In the genomic region with DNA sequence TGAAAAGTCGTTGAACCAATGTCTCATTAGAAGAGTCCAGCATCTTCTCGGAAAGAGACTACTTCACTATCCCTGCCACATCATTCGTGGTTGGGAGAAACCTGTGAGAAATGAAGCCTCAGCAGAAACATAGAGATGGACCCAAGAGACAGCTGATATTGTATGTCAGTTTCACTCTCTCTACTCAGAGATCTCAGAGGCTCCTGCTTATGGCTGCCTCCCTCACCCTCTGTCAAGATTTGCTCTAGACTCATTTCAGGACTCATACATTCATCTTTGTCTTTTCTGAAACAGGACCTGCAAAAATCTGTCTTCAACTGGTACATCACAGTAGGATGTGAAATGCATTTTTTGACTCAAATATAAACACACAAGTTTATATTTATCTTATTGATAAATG, we compare ENCODE assay signal across 18 cellular contexts.
A peak's percentile ranks its signal among the peaks of the same experiment; 100 is the strongest.
DNase-seq lines count a peak whose midpoint lies in the region; ATAC-seq and TF ChIP-seq lines count a peak whose summit lies in the region.
"Had no signal": no experiment of that assay in that cellular context is flagged by ENCODE, and none has a peak within 500 bp of the region (broad histone marks: within the 10 kb centered on the region; RNA-seq: fewer than 3 reads in every experiment).

No MANE protein-coding gene starts in this region.

- no peaks in the 10 kb centered on the region for H3K79me1 ChIP-seq in neuronal stem cell (ENCODE audit: low read depth, low read length)

- no peak overlapping the region for H3K18ac ChIP-seq in neuronal stem cell (ENCODE audit: low read length)

- H3K27me3 ChIP-seq in Karpas-422 (ENCODE audit: low read length) (no peaks in the 10 kb centered on the region), OCI-LY3 (ENCODE audit: low read depth, low read length) (no peaks in the 10 kb centered on the region), neuronal stem cell (ENCODE audit: control insufficient read depth in 3 of 3, insufficient read depth in 3 of 3, low read depth in 1 of 3, low read length in 3 of 3) (no peaks in the 10 kb centered on the region)

- no peak overlapping the region for H2AK5ac ChIP-seq in neuronal stem cell (ENCODE audit: low read depth, low read length)

- H3K14ac ChIP-seq in neuronal stem cell (ENCODE audit: low read length) = no peak overlapping the region

- no peaks in the 10 kb centered on the region for H3K27me3 Mint-ChIP-seq in stimulated activated naive CD8-positive, alpha-beta T cell treated with anti-CD3 and anti-CD28 coated beads, Interleukin-15, amount 100 ng/mL, for 72 hours
- H3K27me3 Mint-ChIP-seq: CD4-positive, CD25-positive, alpha-beta regulatory T cell had no signal

- ATAC-seq in stimulated activated naive CD8-positive, alpha-beta T cell treated with anti-CD3 and anti-CD28 coated beads, Interleukin-15, amount 100 ng/mL, for 72 hours = no peak
- ATAC-seq: CD8-positive, alpha-beta T cell; GM12878; HCT116 had no signal

- H2BK5ac ChIP-seq in neuronal stem cell (ENCODE audit: low read length) = no peak overlapping the region

- H4K20me1 ChIP-seq in Karpas-422 (ENCODE audit: insufficient read depth, low read depth, low read length) (no peaks in the 10 kb centered on the region), OCI-LY3 (ENCODE audit: insufficient read depth, low read length) (no peaks in the 10 kb centered on the region)

- H3K23ac ChIP-seq in neuronal stem cell (ENCODE audit: low read depth, low read length, poor library complexity) = no peak overlapping the region

- H2AFZ ChIP-seq in Karpas-422 (ENCODE audit: low read length) (peak overlapping the region; percentile 59), OCI-LY3 (ENCODE audit: low read depth, low read length) (0 out of 2 replicates have a peak overlapping the region, but pooled peaks have one; percentile 55), neuronal stem cell (ENCODE audit: low read length) (peak overlapping the region; percentile 45)
- H2AFZ ChIP-seq: GM23248 had no signal

- no peak overlapping the region for H3K4ac ChIP-seq in neuronal stem cell (ENCODE audit: low read length)

- no peak overlapping the region for H3K27ac Mint-ChIP-seq in stimulated activated naive CD8-positive, alpha-beta T cell treated with anti-CD3 and anti-CD28 coated beads, Interleukin-15, amount 100 ng/mL, for 72 hours
- H3K27ac Mint-ChIP-seq: CD4-positive, CD25-positive, alpha-beta regulatory T cell; CD8-positive, alpha-beta T cell had no signal

- H3K4me2 ChIP-seq in Karpas-422 (ENCODE audit: low read depth, low read length, poor library complexity, severe bottlenecking) = no peak overlapping the region
- peak overlapping the region; percentile 40 for H3K4me2 ChIP-seq in OCI-LY3 (ENCODE audit: low read length)
- H3K4me2 ChIP-seq in neuronal stem cell (ENCODE audit: insufficient read depth, low read length, poor library complexity, severe bottlenecking) = no peak overlapping the region

- H3K4me1 Mint-ChIP-seq in stimulated activated naive CD8-positive, alpha-beta T cell treated with anti-CD3 and anti-CD28 coated beads, Interleukin-15, amount 100 ng/mL, for 72 hours = no peaks in the 10 kb centered on the region
- H3K4me1 Mint-ChIP-seq: CD4-positive, CD25-positive, alpha-beta regulatory T cell; H9 had no signal

- no peak overlapping the region for H3K4me3 Mint-ChIP-seq in stimulated activated naive CD8-positive, alpha-beta T cell treated with anti-CD3 and anti-CD28 coated beads, Interleukin-15, amount 100 ng/mL, for 72 hours
- H3K4me3 Mint-ChIP-seq: CD4-positive, CD25-positive, alpha-beta regulatory T cell; CD8-positive, alpha-beta T cell; H9 had no signal

- no peaks in the 10 kb centered on the region for H3K9me3 ChIP-seq in Karpas-422 (ENCODE audit: low read length)
- H3K9me3 ChIP-seq in OCI-LY3 (ENCODE audit: insufficient read depth, low read length) = no peaks in the 10 kb centered on the region
- H3K9me3 ChIP-seq in neuronal stem cell (replicated peaks in 1 of 2; ENCODE audit: control insufficient read depth in 2 of 2, insufficient read depth in 1 of 2, low read depth in 1 of 2, low read length in 2 of 2) = no peaks in the 10 kb centered on the region
- H3K9me3 ChIP-seq: Caco-2 had no signal

- no peak for TF ChIP-seq CTCF in OCI-LY3 (IDR thresholded peaks at IDR 0.05; ENCODE audit: low read depth, low read length)

- H4K8ac ChIP-seq in neuronal stem cell (ENCODE audit: low read depth, low read length) = no peak overlapping the region

- no peak overlapping the region for H2BK120ac ChIP-seq in neuronal stem cell (ENCODE audit: low read depth, low read length)

- no peak overlapping the region for H4K91ac ChIP-seq in neuronal stem cell (ENCODE audit: low read depth, low read length, poor library complexity)

- H2BK12ac ChIP-seq in neuronal stem cell (ENCODE audit: low read length) = no peak overlapping the region

- DNase-seq in Karpas-422 (no peak), neuronal stem cell (ENCODE audit: low spot score) (no peak), NCI-H146 (lab: John Stamatoyannopoulos, UW) (no peak), LoVo (ENCODE audit: low spot score) (no peak)
- no peak for DNase-seq in stimulated activated naive CD8-positive, alpha-beta T cell treated with anti-CD3 and anti-CD28 coated beads, Interleukin-15, amount 100 ng/mL, for 72 hours
- DNase-seq: C1 segment of cervical spinal cord; Caco-2; CD4-positive, CD25-positive, alpha-beta regulatory T cell; CD8-positive, alpha-beta T cell; DMS 273 treated with DMSO at 0.1 percent for 48 hours; DMS79; EL; GDM1; GM23248; H9 had no signal

- H3K9me3 Mint-ChIP-seq in stimulated activated naive CD8-positive, alpha-beta T cell treated with anti-CD3 and anti-CD28 coated beads, Interleukin-15, amount 100 ng/mL, for 72 hours = no peaks in the 10 kb centered on the region
- H3K9me3 Mint-ChIP-seq: H9 had no signal

- H3K4me3 ChIP-seq in Karpas-422 (ENCODE audit: low read length) (no peak overlapping the region), OCI-LY3 (ENCODE audit: low read length) (no peak overlapping the region; the same call in 1 of the 2 replicates), neuronal stem cell (ENCODE audit: low read length in 2 of 2) (no peak overlapping the region)
- H3K4me3 ChIP-seq: GM12878, GM23248 had no signal

- H3K27ac ChIP-seq in Karpas-422 (ENCODE audit: low read length) = no peak overlapping the region
- H3K27ac ChIP-seq in OCI-LY3 (ENCODE audit: low read length) = no peak overlapping the region
- no peak overlapping the region for H3K27ac ChIP-seq in neuronal stem cell (replicated peaks; ENCODE audit: low read length)
- H3K27ac ChIP-seq: GM23248 had no signal

- H3K79me2 ChIP-seq in Karpas-422 (ENCODE audit: low read length) (no peaks in the 10 kb centered on the region), OCI-LY3 (ENCODE audit: low read length) (no peaks in the 10 kb centered on the region)

- no peak overlapping the region for H2BK15ac ChIP-seq in neuronal stem cell (ENCODE audit: low read length)

- whole genome bisulfite sequencing in neuronal stem cell (ENCODE audit: extremely low coverage in 2 of 2, insufficient read length in 2 of 2, insufficient replicate concordance in 1 of 2), 2 donors = no CpG with 5 or more reads among the region's 3 CpGs

- no peak overlapping the region for H3K9ac ChIP-seq in Karpas-422 (ENCODE audit: low read length)
- no peak overlapping the region for H3K9ac ChIP-seq in OCI-LY3 (ENCODE audit: low read length)
- H3K9ac ChIP-seq in neuronal stem cell (ENCODE audit: low read depth, low read length, poor library complexity) = no peak overlapping the region
- H3K9ac ChIP-seq: GM23248 had no signal

- H3K36me3 ChIP-seq in Karpas-422 (ENCODE audit: insufficient read depth, low read length) (no peaks in the 10 kb centered on the region), OCI-LY3 (replicated peaks; ENCODE audit: low read depth, low read length) (no peaks in the 10 kb centered on the region), neuronal stem cell (replicated peaks in 1 of 2; ENCODE audit: control insufficient read depth in 2 of 2, insufficient read depth in 2 of 2, low read length in 2 of 2) (no peaks in the 10 kb centered on the region)

- H3K4me1 ChIP-seq in Karpas-422 (ENCODE audit: low read length) (no peaks in the 10 kb centered on the region), OCI-LY3 (ENCODE audit: low read length) (peaks cover 12% of the 10 kb centered on the region), neuronal stem cell (ENCODE audit: control insufficient read depth in 2 of 2, insufficient read depth in 1 of 2, low read depth in 1 of 2, low read length in 2 of 2) (no peaks in the 10 kb centered on the region)
- H3K4me1 ChIP-seq: Caco-2 had no signal

- H3K9me2 ChIP-seq in Karpas-422 (replicated peaks; ENCODE audit: insufficient read depth, low read length) = no peaks in the 10 kb centered on the region
